ENCODE assay signal across 16 cellular contexts in genomic region chr2:112136081-112136480, GRCh38. TPM values are rescaled to one million over a fixed set of nuclear protein-coding genes. Genes with fewer than 3 reads are reported as not detected.
DNase-seq lines count a peak whose midpoint lies in the region; ATAC-seq and TF ChIP-seq lines count a peak whose summit lies in the region.
"Had no signal": no experiment of that assay in that cellular context is flagged by ENCODE, and none has a peak within 500 bp of the region (broad histone marks: within the 10 kb centered on the region; RNA-seq: fewer than 3 reads in every experiment).

No MANE protein-coding gene starts in this region.

- no peak for DNase-seq in CD4-positive, alpha-beta T cell
- DNase-seq in nephron progenitor cell (no peak), type B pancreatic cell (ENCODE audit: extremely low spot score, unreplicated experiment) (no peak), epidermal melanocyte (ENCODE audit: insufficient read length, low spot score) (no peak), left lung (no peak)
- DNase-seq: ACHN, DMS79, GOT3, NCI-H1105, NCI-H2081, NCI-H2171 treated with DMSO at 0.1 percent for 48 hours had no signal

- no peak overlapping the region for H3K27ac Mint-ChIP-seq in CD4-positive, alpha-beta T cell
- H3K27ac Mint-ChIP-seq in brain: peak overlapping the region in 1 of 5 experiments; percentile 6
- H3K27ac Mint-ChIP-seq in nephron progenitor cell: no peak overlapping the region
- H3K27ac Mint-ChIP-seq in type B pancreatic cell: no peak overlapping the region

- no peak for TF ChIP-seq CTCF in CD4-positive, alpha-beta T cell (IDR thresholded peaks at IDR 0.05)
- TF ChIP-seq CTCF in brain (conservative IDR thresholded peaks at IDR 0.05): no peak
- no peak for TF ChIP-seq CTCF in nephron progenitor cell (IDR thresholded peaks at IDR 0.05)
- no peak for TF ChIP-seq CTCF in type B pancreatic cell (conservative IDR thresholded peaks at IDR 0.05)
- no peak for TF ChIP-seq CTCF in left lung (IDR thresholded peaks at IDR 0.05)

- peaks cover 9% of the 10 kb centered on the region for H3K36me3 Mint-ChIP-seq in CD4-positive, alpha-beta T cell (ENCODE audit: low read depth)
- H3K36me3 Mint-ChIP-seq in brain (no peaks in the 10 kb centered on the region), nephron progenitor cell (ENCODE audit: low read depth) (peaks cover 4% of the 10 kb centered on the region), type B pancreatic cell (no peaks in the 10 kb centered on the region)

- CTCF ChIA-PET in CD4-positive, alpha-beta T cell (lab: Charles Lee): no interaction called here

- intact Hi-C loops in CD4-positive, alpha-beta T cell (cut with DNase I, micrococcal nuclease): no loop called here
- intact Hi-C loops in left lung (cut with DNase I): no loop called here

- peaks cover 21% of the 10 kb centered on the region for H3K27me3 ChIP-seq in CD4-positive, alpha-beta T cell (ENCODE audit: control insufficient read depth, insufficient read depth, low read length)
- H3K27me3 ChIP-seq in left lung: peaks cover 5 to 31% of the 10 kb centered on the region in 2 donors

- POLR2A ChIA-PET in CD4-positive, alpha-beta T cell (lab: Charles Lee): no interaction called here

- peaks cover 13% of the 10 kb centered on the region for H3K4me1 Mint-ChIP-seq in CD4-positive, alpha-beta T cell (ENCODE audit: low read depth)
- peaks cover 14% of the 10 kb centered on the region for H3K4me1 Mint-ChIP-seq in brain
- peaks cover 25% of the 10 kb centered on the region for H3K4me1 Mint-ChIP-seq in nephron progenitor cell
- H3K4me1 Mint-ChIP-seq in type B pancreatic cell (ENCODE audit: unreplicated experiment): peaks cover 3% of the 10 kb centered on the region

- peaks cover 36% of the 10 kb centered on the region for H3K27me3 Mint-ChIP-seq in CD4-positive, alpha-beta T cell
- H3K27me3 Mint-ChIP-seq in brain: peaks cover 11% of the 10 kb centered on the region
- peaks cover 21% of the 10 kb centered on the region for H3K27me3 Mint-ChIP-seq in nephron progenitor cell (ENCODE audit: low read depth, poor library complexity)
- H3K27me3 Mint-ChIP-seq in type B pancreatic cell: peaks cover 28% of the 10 kb centered on the region

- H3K36me3 ChIP-seq in left lung: no peaks in the 10 kb centered on the region

- no peaks in the 10 kb centered on the region for H3K9me3 Mint-ChIP-seq in CD4-positive, alpha-beta T cell
- peaks cover 2 to 20% (median 16%) of the 10 kb centered on the region in 5 experiments for H3K9me3 Mint-ChIP-seq in brain
- H3K9me3 Mint-ChIP-seq in nephron progenitor cell: peaks cover 23% of the 10 kb centered on the region
- no peaks in the 10 kb centered on the region for H3K9me3 Mint-ChIP-seq in type B pancreatic cell

- no peak overlapping the region for H3K4me3 ChIP-seq in left lung

- ATAC-seq in CD4-positive, alpha-beta T cell (ENCODE audit: poor library complexity): no peak
- ATAC-seq in HG03159 (IDR thresholded peaks at IDR 0.05; ENCODE audit: unreplicated experiment): no peak
- ATAC-seq in left lung: no peak
- ATAC-seq: HCT116, Right ventricle myocardium inferior had no signal

- H3K4me3 Mint-ChIP-seq in CD4-positive, alpha-beta T cell: peak overlapping the region; percentile 51
- H3K4me3 Mint-ChIP-seq in brain (peak overlapping the region in 3 of 5 experiments; percentile 36 to 80 (median 73)), nephron progenitor cell (peak overlapping the region; percentile 41), type B pancreatic cell (peak overlapping the region; percentile 56)

- H3K9me3 ChIP-seq in CD4-positive, alpha-beta T cell (ENCODE audit: control insufficient read depth, low read length): peaks cover 4% of the 10 kb centered on the region
- no peaks in the 10 kb centered on the region for H3K9me3 ChIP-seq in left lung

- H3K4me1 ChIP-seq in left lung: peaks cover 0 to 11% of the 10 kb centered on the region in 2 donors

- H3K27ac ChIP-seq in CD4-positive, alpha-beta T cell (ENCODE audit: low read depth, low read length): no peak overlapping the region
- no peak overlapping the region for H3K27ac ChIP-seq in left lung

RNA-seq across cellular contexts. Expression of gene FBLN7, which starts 2.1 kb away (rescaled TPM):
- total RNA-seq in CD4-positive, alpha-beta T cell: 10 to 100 TPM; 27.0 to 27.2 TPM
- polyA plus RNA-seq in brain (ENCODE audit: insufficient read depth, low read depth, low replicate concordance): 32.4 TPM
- total RNA-seq in type B pancreatic cell (ENCODE audit: low replicate concordance): 4.2 and 9.5 TPM in 2 replicates
- total RNA-seq in left lung: 1 to 10 TPM; 2.6 to 3.1 TPM
- total RNA-seq: SK-MEL-5 had no signal
